ENCODE assay signal across 19 cellular contexts in the genomic region with DNA sequence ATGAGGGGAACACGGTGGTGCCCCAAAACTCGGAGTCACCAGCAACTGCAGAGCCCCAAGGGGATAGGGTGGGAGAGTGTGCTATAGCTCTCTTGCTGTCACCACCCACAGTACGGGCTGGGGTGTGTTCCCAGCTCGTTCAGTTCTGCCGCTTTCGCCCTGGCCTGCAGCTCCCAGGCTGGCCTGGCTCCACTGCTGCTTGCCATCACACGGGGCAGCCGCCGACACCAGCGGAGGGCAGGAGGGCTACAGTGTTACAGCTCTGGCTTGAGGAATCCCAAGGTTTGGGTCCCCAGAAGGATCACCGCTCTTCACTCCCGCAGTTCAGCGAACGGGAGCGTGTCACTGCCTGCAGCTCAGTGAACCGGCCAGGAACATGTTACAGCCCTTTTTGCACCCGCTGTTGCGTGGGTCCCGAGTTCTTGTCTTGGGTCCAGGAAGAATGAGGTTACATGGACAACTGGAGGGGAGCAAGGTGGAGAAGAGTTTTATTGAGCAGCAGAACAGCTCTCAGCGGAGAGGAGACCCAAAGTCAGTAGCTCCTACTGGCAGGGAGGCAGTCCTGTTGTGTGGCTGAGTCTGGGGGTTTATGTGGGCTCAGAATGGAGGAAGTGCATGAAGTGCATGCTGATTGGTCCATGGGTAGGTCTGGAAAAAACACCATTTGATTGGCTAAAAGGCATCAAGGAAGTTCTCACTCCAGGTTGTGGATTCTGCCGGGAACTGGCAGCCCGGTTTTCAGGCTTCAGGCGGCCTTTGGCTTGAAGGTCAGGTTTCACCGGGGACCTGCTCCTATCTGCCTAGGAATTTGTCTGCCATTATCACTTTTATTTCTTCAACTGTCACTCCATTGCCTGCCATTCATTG.
DNase-seq lines count a peak whose midpoint lies in the region; ATAC-seq and TF ChIP-seq lines count a peak whose summit lies in the region.
"Had no signal": no experiment of that assay in that cellular context is flagged by ENCODE, and none has a peak within 500 bp of the region (broad histone marks: within the 10 kb centered on the region; RNA-seq: fewer than 3 reads in every experiment).

No MANE protein-coding gene starts in this region.

- TF ChIP-seq CTCF in GM23338 (conservative IDR thresholded peaks at IDR 0.05; ENCODE audit: low read depth in 2 of 2) (no peak), endothelial cell (IDR thresholded peaks at IDR 0.05; ENCODE audit: unreplicated experiment) (no peak)

- DNase-seq in GM23338 (ENCODE audit: low spot score) = peak; percentile 53
- DNase-seq in endothelial cell (ENCODE audit: low spot score) = no peak
- no peak for DNase-seq in memory B cell (ENCODE audit: low spot score in 2 of 2)
- DNase-seq in activated naive CD4-positive, alpha-beta T cell treated with anti-CD3 and anti-CD28 coated beads, Interleukin-2, amount 50 U/mL, for 16 hours = no peak
- DNase-seq in 8988T = no peak
- DNase-seq: BE2C; CD8-positive, alpha-beta memory T cell; DND-41; GDM1; NCI-H1048; NCI-H146; NCI-H2081; NCI-H510A treated with DMSO at 0.1 percent for 48 hours; NCI-H82; PC-3 had no signal

- no peak overlapping the region for H3K4me3 Mint-ChIP-seq in GM23338
- peak overlapping the region; percentile 60 for H3K4me3 Mint-ChIP-seq in endothelial cell (ENCODE audit: unreplicated experiment)
- no peak overlapping the region for H3K4me3 Mint-ChIP-seq in memory B cell
- H3K4me3 Mint-ChIP-seq: CD8-positive, alpha-beta memory T cell had no signal

- peaks cover 17% of the 10 kb centered on the region for H3K36me3 ChIP-seq in GM23338 (ENCODE audit: insufficient read depth)
- peaks cover 13 to 25% (median 17%) of the 10 kb centered on the region in 3 donors for H3K36me3 ChIP-seq in skeletal muscle tissue (ENCODE audit: control insufficient read depth in 3 of 3, insufficient read depth in 3 of 3, low read length in 3 of 3)

- H3K27ac Mint-ChIP-seq in GM23338 (peak overlapping the region; percentile 30; the same call in 1 of the 2 replicates), endothelial cell (ENCODE audit: unreplicated experiment) (no peak overlapping the region), memory B cell (peak overlapping the region; percentile 38)

- H3K4me1 ChIP-seq in GM23338 (ENCODE audit: insufficient read depth) (peaks cover 6% of the 10 kb centered on the region; the same call in 1 of the 2 replicates), skeletal muscle tissue (ENCODE audit: control insufficient read depth in 3 of 3, insufficient read depth in 3 of 3, low read length in 3 of 3) (peaks cover 15 to 32% (median 30%) of the 10 kb centered on the region in 3 donors)
- H3K4me1 ChIP-seq: BE2C had no signal

- peaks cover 6% of the 10 kb centered on the region for H3K27me3 Mint-ChIP-seq in GM23338 (ENCODE audit: insufficient read depth, low read depth, poor library complexity)
- H3K27me3 Mint-ChIP-seq in endothelial cell (ENCODE audit: unreplicated experiment) = no peaks in the 10 kb centered on the region
- no peaks in the 10 kb centered on the region for H3K27me3 Mint-ChIP-seq in memory B cell
- H3K27me3 Mint-ChIP-seq: CD8-positive, alpha-beta memory T cell had no signal

- H3F3A ChIP-seq in GM23338 (replicated peaks; ENCODE audit: low read depth) = no peaks in the 10 kb centered on the region

- H3K27ac ChIP-seq in GM23338 (ENCODE audit: low read depth) (0 out of 2 replicates have a peak overlapping the region, but pooled peaks have one; percentile 32), skeletal muscle tissue (ENCODE audit: low read depth, low read length) (peak overlapping the region; percentile 65)
- H3K27ac ChIP-seq: RWPE1 had no signal

- H3K36me3 Mint-ChIP-seq in GM23338 (ENCODE audit: low read depth) (peaks cover 69% of the 10 kb centered on the region), endothelial cell (ENCODE audit: low read depth, unreplicated experiment) (peaks cover 47% of the 10 kb centered on the region), memory B cell (peaks cover 52% of the 10 kb centered on the region)

- peaks cover 25% of the 10 kb centered on the region for H3K4me1 Mint-ChIP-seq in GM23338
- H3K4me1 Mint-ChIP-seq in endothelial cell (ENCODE audit: unreplicated experiment) = no peaks in the 10 kb centered on the region
- peaks cover 7% of the 10 kb centered on the region for H3K4me1 Mint-ChIP-seq in memory B cell

- H3K9me2 ChIP-seq in GM23338 (ENCODE audit: insufficient read depth) = no peaks in the 10 kb centered on the region

- no peak overlapping the region for H2AFZ ChIP-seq in GM23338

- peaks cover 72% of the 10 kb centered on the region for H3K79me2 ChIP-seq in GM23338 (replicated peaks; ENCODE audit: insufficient read depth)

- H3K9me3 Mint-ChIP-seq in GM23338 (no peaks in the 10 kb centered on the region), endothelial cell (ENCODE audit: unreplicated experiment) (no peaks in the 10 kb centered on the region), memory B cell (peaks cover 8% of the 10 kb centered on the region)

- ATAC-seq in GM23338 = peak; percentile 73
- ATAC-seq in memory B cell (ENCODE audit: low read depth) = no peak
- ATAC-seq in HG02884 (IDR thresholded peaks at IDR 0.05; ENCODE audit: unreplicated experiment) = no peak
- no peak for ATAC-seq in GM18868 (IDR thresholded peaks at IDR 0.05; ENCODE audit: unreplicated experiment)
- ATAC-seq: PC-3 had no signal

- H3K27me3 ChIP-seq in GM23338 (ENCODE audit: insufficient read depth) (no peaks in the 10 kb centered on the region), skeletal muscle tissue (ENCODE audit: control insufficient read depth in 3 of 3, insufficient read depth in 3 of 3, low read length in 3 of 3) (no peaks in the 10 kb centered on the region)
- H3K27me3 ChIP-seq: BE2C had no signal

- H4K20me1 ChIP-seq in GM23338 (replicated peaks; ENCODE audit: insufficient read depth) = peaks cover 25% of the 10 kb centered on the region

- H3K4me2 ChIP-seq in GM23338 = no peak overlapping the region

- peak overlapping the region; percentile 48 to 85 (median 51) for H3K9ac ChIP-seq in skeletal muscle tissue (ENCODE audit: low read depth in 1 of 3, low read length in 3 of 3)

- no peak overlapping the region for H3K4me3 ChIP-seq in GM23338
- peak overlapping the region; percentile 12 to 71 (median 67) for H3K4me3 ChIP-seq in skeletal muscle tissue (ENCODE audit: low read length in 3 of 3)

- H3K9me3 ChIP-seq in skeletal muscle tissue (ENCODE audit: control insufficient read depth in 3 of 3, low read length in 3 of 3) = no peaks in the 10 kb centered on the region
- H3K9me3 ChIP-seq: BE2C had no signal

TF ChIP-seq in GM23338, 12 proteins besides CTCF, POLR2A, EP300 and RAD21 (continues in another document):
- TF ChIP-seq ZNF331 (CRISPR knock-in tag; IDR thresholded peaks at IDR 0.05; ENCODE audit: low read depth) (no peak), ZNF114 (CRISPR knock-in tag; IDR thresholded peaks at IDR 0.05) (no peak), CREB1 (CRISPR knock-in tag; IDR thresholded peaks at IDR 0.05; ENCODE audit: low read depth) (no peak), EZH2 (IDR thresholded peaks at IDR 0.05; ENCODE audit: low read depth, unreplicated experiment) (no peak)
- TF ChIP-seq, protein P1, sequence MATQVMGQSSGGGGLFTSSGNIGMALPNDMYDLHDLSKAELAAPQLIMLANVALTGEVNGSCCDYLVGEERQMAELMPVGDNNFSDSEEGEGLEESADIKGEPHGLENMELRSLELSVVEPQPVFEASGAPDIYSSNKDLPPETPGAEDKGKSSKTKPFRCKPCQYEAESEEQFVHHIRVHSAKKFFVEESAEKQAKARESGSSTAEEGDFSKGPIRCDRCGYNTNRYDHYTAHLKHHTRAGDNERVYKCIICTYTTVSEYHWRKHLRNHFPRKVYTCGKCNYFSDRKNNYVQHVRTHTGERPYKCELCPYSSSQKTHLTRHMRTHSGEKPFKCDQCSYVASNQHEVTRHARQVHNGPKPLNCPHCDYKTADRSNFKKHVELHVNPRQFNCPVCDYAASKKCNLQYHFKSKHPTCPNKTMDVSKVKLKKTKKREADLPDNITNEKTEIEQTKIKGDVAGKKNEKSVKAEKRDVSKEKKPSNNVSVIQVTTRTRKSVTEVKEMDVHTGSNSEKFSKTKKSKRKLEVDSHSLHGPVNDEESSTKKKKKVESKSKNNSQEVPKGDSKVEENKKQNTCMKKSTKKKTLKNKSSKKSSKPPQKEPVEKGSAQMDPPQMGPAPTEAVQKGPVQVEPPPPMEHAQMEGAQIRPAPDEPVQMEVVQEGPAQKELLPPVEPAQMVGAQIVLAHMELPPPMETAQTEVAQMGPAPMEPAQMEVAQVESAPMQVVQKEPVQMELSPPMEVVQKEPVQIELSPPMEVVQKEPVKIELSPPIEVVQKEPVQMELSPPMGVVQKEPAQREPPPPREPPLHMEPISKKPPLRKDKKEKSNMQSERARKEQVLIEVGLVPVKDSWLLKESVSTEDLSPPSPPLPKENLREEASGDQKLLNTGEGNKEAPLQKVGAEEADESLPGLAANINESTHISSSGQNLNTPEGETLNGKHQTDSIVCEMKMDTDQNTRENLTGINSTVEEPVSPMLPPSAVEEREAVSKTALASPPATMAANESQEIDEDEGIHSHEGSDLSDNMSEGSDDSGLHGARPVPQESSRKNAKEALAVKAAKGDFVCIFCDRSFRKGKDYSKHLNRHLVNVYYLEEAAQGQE (IDR thresholded peaks at IDR 0.05; ENCODE audit: unreplicated experiment) = no peak
- TF ChIP-seq, protein P2, sequence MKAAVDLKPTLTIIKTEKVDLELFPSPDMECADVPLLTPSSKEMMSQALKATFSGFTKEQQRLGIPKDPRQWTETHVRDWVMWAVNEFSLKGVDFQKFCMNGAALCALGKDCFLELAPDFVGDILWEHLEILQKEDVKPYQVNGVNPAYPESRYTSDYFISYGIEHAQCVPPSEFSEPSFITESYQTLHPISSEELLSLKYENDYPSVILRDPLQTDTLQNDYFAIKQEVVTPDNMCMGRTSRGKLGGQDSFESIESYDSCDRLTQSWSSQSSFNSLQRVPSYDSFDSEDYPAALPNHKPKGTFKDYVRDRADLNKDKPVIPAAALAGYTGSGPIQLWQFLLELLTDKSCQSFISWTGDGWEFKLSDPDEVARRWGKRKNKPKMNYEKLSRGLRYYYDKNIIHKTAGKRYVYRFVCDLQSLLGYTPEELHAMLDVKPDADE (IDR thresholded peaks at IDR 0.05) = no peak
